14 cellular contexts compared by ENCODE assay signal in genomic region chr17:30091771-30092170, GRCh38. TPM values are rescaled to one million over a fixed set of nuclear protein-coding genes. Genes with fewer than 3 reads are reported as not detected.
DNase-seq lines count a peak whose midpoint lies in the region; TF ChIP-seq lines count a peak whose summit lies in the region.
"Had no signal": no experiment of that assay in that cellular context is flagged by ENCODE, and none has a peak within 500 bp of the region (broad histone marks: within the 10 kb centered on the region; RNA-seq: fewer than 3 reads in every experiment).

No MANE protein-coding gene starts in this region.

- peak; percentile 57 for DNase-seq in BJ (ENCODE audit: low read depth)
- peak; percentile 80 for DNase-seq in M059J (ENCODE audit: low read depth)
- peak; percentile 41 for DNase-seq in choroid plexus epithelial cell (ENCODE audit: low read depth)
- peak; percentile 52 for DNase-seq in myocyte (ENCODE audit: low read depth)
- no peak for DNase-seq in D341Med (ENCODE audit: low spot score)
- no peak for DNase-seq in activated CD4-positive, alpha-beta T cell treated with anti-CD3 and anti-CD28 coated beads, Interleukin-2, amount 50 U/mL, for 1 hour
- DNase-seq in OCI-M2 (lab: John Stamatoyannopoulos, UW; ENCODE audit: unreplicated experiment) = no peak
- DNase-seq in activated CD4-positive, alpha-beta T cell treated with anti-CD3 and anti-CD28 coated beads for 1 hour = no peak
- DNase-seq: left lung, NCI-H1048, NCI-H510A, Right ventricle myocardium superior had no signal

- H3K27me3 ChIP-seq in BJ (ENCODE audit: control insufficient read depth, insufficient read depth, low read length) = no peaks in the 10 kb centered on the region
- H3K27me3 ChIP-seq: neutrophil had no signal

- POLR2A ChIA-PET in BJ (lab: Charles Lee) = no interaction called here

- H3K4me3 ChIP-seq in BJ (ENCODE audit: low read depth, low read length) (no peak overlapping the region), choroid plexus epithelial cell (ENCODE audit: low read depth, low read length) (no peak overlapping the region)
- H3K4me3 ChIP-seq: left lung had no signal

- TF ChIP-seq CTCF in BJ (IDR thresholded peaks at IDR 0.05; ENCODE audit: insufficient read depth, low read depth, low read length) = no peak
- TF ChIP-seq CTCF in choroid plexus epithelial cell (conservative IDR thresholded peaks at IDR 0.05; ENCODE audit: low read depth, low read length) = no peak

- H3K36me3 ChIP-seq in BJ (ENCODE audit: control insufficient read depth, insufficient read depth, low read length) = no peaks in the 10 kb centered on the region
- H3K36me3 ChIP-seq: left lung, neutrophil, WERI-Rb-1 had no signal

- CTCF ChIA-PET in BJ (lab: Yijun Ruan, JAX) = interaction anchor here (1.2 to 8.3 kb wide), 8 partner anchors 7 to 289 kb away, joined by 3 to 110 read pairs (median 24); partner anchors contain the start of gene SSH2

RNA-seq across cellular contexts. Expression of gene NSRP1, which starts 24.8 kb away (rescaled TPM):
- 6.9 and 8.8 TPM in 2 replicates for polyA plus RNA-seq in BJ (2011; rRNA removed)
- polyA minus RNA-seq in BJ (2011; rRNA and poly(A)+ RNA removed) = 7.2 and 9.4 TPM in 2 replicates
- 2.4 and 8.7 TPM in 2 replicates for total RNA-seq in M059J (2014; rRNA removed; shearing (Covaris generic))
- 12.4 and 16.3 TPM in 2 replicates for total RNA-seq in myocyte
- 16.5 TPM for polyA plus RNA-seq in myocyte (2012)

Comparison
In these comparisons a context has a peak if more than half of its experiments do, and no peak if none do; other contexts are left out.
1. DNase-seq: peak in BJ (single experiment), M059J (single experiment), choroid plexus epithelial cell (single experiment) and myocyte (single experiment); none in D341Med (single experiment), activated CD4-positive, alpha-beta T cell treated with anti-CD3 and anti-CD28 coated beads, Interleukin-2, amount 50 U/mL, for 1 hour (single experiment), OCI-M2 (single experiment) and activated CD4-positive, alpha-beta T cell treated with anti-CD3 and anti-CD28 coated beads for 1 hour (single experiment).